10 cellular contexts compared by ENCODE assay signal in the genomic region with DNA sequence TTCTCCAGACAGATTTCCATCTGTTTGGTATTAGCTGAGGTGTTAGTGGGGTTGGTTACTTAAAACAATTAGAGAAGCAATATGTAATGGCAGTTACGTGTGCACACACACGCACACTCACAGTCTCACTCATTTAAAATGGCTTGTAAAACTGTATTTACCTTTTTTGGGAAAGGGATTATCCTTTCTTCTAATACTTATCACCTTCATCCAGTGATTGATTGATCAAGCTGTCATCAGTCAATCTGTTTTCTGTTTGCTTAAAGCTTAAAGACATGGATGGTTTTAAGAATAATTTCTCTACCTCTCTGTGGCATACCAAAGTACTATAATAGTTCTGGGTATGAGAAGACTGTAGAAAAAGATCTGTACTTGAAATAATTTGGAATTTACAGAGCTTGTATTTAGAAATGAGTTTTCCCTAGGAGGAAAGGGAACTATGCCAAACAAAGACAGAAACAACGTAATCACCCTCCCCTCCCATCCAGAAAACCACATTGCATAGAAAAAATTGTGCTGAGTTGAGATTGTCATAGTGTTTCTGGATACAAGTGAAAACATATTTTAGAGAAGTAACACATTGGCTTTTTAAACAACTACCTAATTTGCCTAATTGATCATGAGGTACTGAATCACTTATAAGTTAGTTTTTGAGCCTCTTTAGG. TPM values are rescaled to one million over a fixed set of nuclear protein-coding genes. Genes with fewer than 3 reads are reported as not detected.
DNase-seq lines count a peak whose midpoint lies in the region; ATAC-seq and TF ChIP-seq lines count a peak whose summit lies in the region.
"Had no signal": no experiment of that assay in that cellular context is flagged by ENCODE, and none has a peak within 500 bp of the region (broad histone marks: within the 10 kb centered on the region; RNA-seq: fewer than 3 reads in every experiment).

No MANE protein-coding gene starts in this region.

- no peaks in the 10 kb centered on the region for H3K4me1 ChIP-seq in CD4-positive, alpha-beta memory T cell (ENCODE audit: insufficient read depth, low read length)
- H3K4me1 ChIP-seq in naive thymus-derived CD4-positive, alpha-beta T cell (ENCODE audit: control insufficient read depth in 2 of 2, insufficient read depth in 2 of 2, low read length in 2 of 2), result peaks cover 0 to 6% of the 10 kb centered on the region in 2 donors
- peaks cover 4% of the 10 kb centered on the region; the same call in 1 of the 2 replicates for H3K4me1 ChIP-seq in H9 (ENCODE audit: insufficient read depth, low read length)

- WGBS in H9 (ENCODE audit: extremely low coverage, insufficient read length, low lambda C conversion rate), result no CpG with 5 or more reads among the region's 3 CpGs

- H3K56ac ChIP-seq in H9 (ENCODE audit: insufficient read length, low read depth, low read length), result no peak overlapping the region

- no peak overlapping the region for H2AK5ac ChIP-seq in H9 (ENCODE audit: insufficient read length, low read length)

- H3K4me2 ChIP-seq in H9 (ENCODE audit: insufficient read depth, insufficient read length, low read length), result no peak overlapping the region

- H4K91ac ChIP-seq in H9 (ENCODE audit: insufficient read length, low read depth, low read length), result no peak overlapping the region

- POLR2A ChIA-PET in CD4-positive, alpha-beta memory T cell (lab: Charles Lee; ENCODE audit: partially characterized antibody), result interaction anchor here (0.7 kb wide), 1 partner anchor 42 kb away, joined by 3 read pairs; no protein-coding TSS in a partner anchor
- POLR2A ChIA-PET in naive thymus-derived CD4-positive, alpha-beta T cell (lab: Charles Lee), result no interaction called here
- POLR2A ChIA-PET in activated CD4-positive, alpha-beta memory T cell treated with anti-CD3 and anti-CD28 coated beads for 36 hours (lab: Charles Lee), result no interaction called here

- H3K4me3 ChIP-seq in CD4-positive, alpha-beta memory T cell (ENCODE audit: low read length in 2 of 2), result no peak overlapping the region
- H3K4me3 ChIP-seq in naive thymus-derived CD4-positive, alpha-beta T cell (ENCODE audit: low read length), result no peak overlapping the region

- H2BK12ac ChIP-seq in H9 (ENCODE audit: insufficient read length, low read depth, low read length), result no peak overlapping the region

- H3K36me3 Mint-ChIP-seq in CD4-positive, alpha-beta memory T cell, result peaks cover 1 to 17% of the 10 kb centered on the region in 2 donors
- no peaks in the 10 kb centered on the region for H3K36me3 Mint-ChIP-seq in brain
- peaks cover 5 to 34% (median 20%) of the 10 kb centered on the region in 5 donors for H3K36me3 Mint-ChIP-seq in naive thymus-derived CD4-positive, alpha-beta T cell
- peaks cover 3 to 4% (median 4%) of the 10 kb centered on the region in 3 experiments; a peak in 6 of 7 replicates for H3K36me3 Mint-ChIP-seq in H9 (ENCODE audit: insufficient read depth in 1 of 3, low read depth in 3 of 3)
- H3K36me3 Mint-ChIP-seq in activated CD4-positive, alpha-beta memory T cell treated with anti-CD3 and anti-CD28 coated beads for 36 hours, result peaks cover 14% of the 10 kb centered on the region

- H3K18ac ChIP-seq in H9 (ENCODE audit: insufficient read length, low read depth, low read length), result no peak overlapping the region

- no peaks in the 10 kb centered on the region for H3K36me3 ChIP-seq in CD4-positive, alpha-beta memory T cell (ENCODE audit: insufficient read depth, low read length)
- peaks cover 0 to 4% (median 0%) of the 10 kb centered on the region in 3 experiments for H3K36me3 ChIP-seq in naive thymus-derived CD4-positive, alpha-beta T cell (ENCODE audit: control insufficient read depth in 2 of 3, insufficient read depth in 3 of 3, low read length in 3 of 3)

- H4K20me1 ChIP-seq in H9 (ENCODE audit: control insufficient read depth, insufficient read depth, insufficient read length), result no peaks in the 10 kb centered on the region

- CTCF ChIA-PET in CD4-positive, alpha-beta memory T cell (lab: Charles Lee; ENCODE audit: partially characterized antibody), result no interaction called here
- CTCF ChIA-PET in naive thymus-derived CD4-positive, alpha-beta T cell (lab: Charles Lee), result no interaction called here
- CTCF ChIA-PET in activated CD4-positive, alpha-beta memory T cell treated with anti-CD3 and anti-CD28 coated beads for 36 hours (lab: Charles Lee), result no interaction called here

- no peak overlapping the region for H2BK20ac ChIP-seq in H9 (ENCODE audit: low read depth, low read length, poor library complexity, severe bottlenecking)

- no peak overlapping the region for H3K4me3 Mint-ChIP-seq in CD4-positive, alpha-beta memory T cell
- H3K4me3 Mint-ChIP-seq in brain (peak overlapping the region in 2 of 5 experiments; percentile 65 to 71), H9 (no peak overlapping the region)
- H3K4me3 Mint-ChIP-seq in naive thymus-derived CD4-positive, alpha-beta T cell, result no peak overlapping the region
- no peak overlapping the region for H3K4me3 Mint-ChIP-seq in activated CD4-positive, alpha-beta memory T cell treated with anti-CD3 and anti-CD28 coated beads for 36 hours
- H3K4me3 Mint-ChIP-seq: T-helper 1 cell treated with Interleukin-12 subunit alpha and Interleukin-12 subunit beta and Interleukin-4 antibody, amounts not matched to agents 30 μg/mL and 1 μg/mL, for 36 hours had no signal

- peaks cover 4% of the 10 kb centered on the region for H3K79me1 ChIP-seq in H9 (ENCODE audit: insufficient read depth, low read depth, low read length, poor library complexity, severe bottlenecking)

- DNase-seq in CD4-positive, alpha-beta memory T cell, result no peak
- DNase-seq in naive thymus-derived CD4-positive, alpha-beta T cell, result no peak
- no peak for DNase-seq in H9
- no peak for DNase-seq in activated CD4-positive, alpha-beta memory T cell treated with anti-CD3 and anti-CD28 coated beads for 36 hours
- DNase-seq in NCI-H2171 treated with DMSO at 0.1 percent for 48 hours (lab: John Stamatoyannopoulos, UW), result no peak
- DNase-seq: effector memory CD4-positive, alpha-beta T cell had no signal

- intact Hi-C loops in CD4-positive, alpha-beta memory T cell (cut with micrococcal nuclease), result no loop called here
- intact Hi-C loops in naive thymus-derived CD4-positive, alpha-beta T cell (cut with micrococcal nuclease), result no loop called here
- intact Hi-C loops in activated CD4-positive, alpha-beta memory T cell treated with anti-CD3 and anti-CD28 coated beads for 36 hours (cut with micrococcal nuclease), result no loop called here

- no peak overlapping the region for H2BK5ac ChIP-seq in H9 (ENCODE audit: insufficient read length, low read length)

- ATAC-seq in HG03354 (IDR thresholded peaks at IDR 0.05; ENCODE audit: poor library complexity, severe bottlenecking, unreplicated experiment) (peak; percentile 49), HG03342 (IDR thresholded peaks at IDR 0.05; ENCODE audit: unreplicated experiment) (no peak)
- ATAC-seq in naive thymus-derived CD4-positive, alpha-beta T cell, result peak; percentile 71

- no peak overlapping the region for H3K23ac ChIP-seq in H9 (ENCODE audit: insufficient read length, low read depth, low read length)

- no peak overlapping the region for H2BK120ac ChIP-seq in H9 (ENCODE audit: low read depth, low read length, poor library complexity, severe bottlenecking)

- no peak overlapping the region for H2AFZ ChIP-seq in H9 (ENCODE audit: low read length)

- peaks cover 26 to 55% (median 35%) of the 10 kb centered on the region in 4 donors for H3K4me1 Mint-ChIP-seq in CD4-positive, alpha-beta memory T cell
- H3K4me1 Mint-ChIP-seq in brain (peaks cover 32% of the 10 kb centered on the region), H9 (peaks cover 11 to 19% of the 10 kb centered on the region in 2 experiments)
- peaks cover 12 to 62% (median 43%) of the 10 kb centered on the region in 7 donors for H3K4me1 Mint-ChIP-seq in naive thymus-derived CD4-positive, alpha-beta T cell
- H3K4me1 Mint-ChIP-seq in activated CD4-positive, alpha-beta memory T cell treated with anti-CD3 and anti-CD28 coated beads for 36 hours (ENCODE audit: low read depth), result peaks cover 58% of the 10 kb centered on the region

- no peak overlapping the region for H3K14ac ChIP-seq in H9 (ENCODE audit: insufficient read depth, low read length)

- H4K5ac ChIP-seq in H9 (ENCODE audit: insufficient read length, low read depth, low read length), result no peak overlapping the region

- H3K79me2 ChIP-seq in H9 (ENCODE audit: insufficient read depth, low read length), result peaks cover 14% of the 10 kb centered on the region; the same call in 1 of the 2 replicates

- peak overlapping the region in 5 of 7 donors; percentile 1 to 73 (median 57) for H3K27ac Mint-ChIP-seq in CD4-positive, alpha-beta memory T cell
- H3K27ac Mint-ChIP-seq in brain, result peak overlapping the region; percentile 23 to 90 (median 69)
- peak overlapping the region in 5 of 9 donors; percentile 4 to 51 (median 32) for H3K27ac Mint-ChIP-seq in naive thymus-derived CD4-positive, alpha-beta T cell
- H3K27ac Mint-ChIP-seq in H9, result no peak overlapping the region; a peak in 1 of 7 replicates
- no peak overlapping the region for H3K27ac Mint-ChIP-seq in activated CD4-positive, alpha-beta memory T cell treated with anti-CD3 and anti-CD28 coated beads for 36 hours
- H3K27ac Mint-ChIP-seq: T-helper 1 cell treated with Interleukin-12 subunit alpha and Interleukin-12 subunit beta and Interleukin-4 antibody, amounts not matched to agents 30 μg/mL and 1 μg/mL, for 36 hours had no signal

- H3K4ac ChIP-seq in H9 (ENCODE audit: low read depth, low read length), result no peak overlapping the region

- no peak overlapping the region for H4K8ac ChIP-seq in H9 (replicated peaks; ENCODE audit: insufficient read length, low read depth, low read length)

- H3K27ac ChIP-seq in CD4-positive, alpha-beta memory T cell (ENCODE audit: low read depth, low read length), result no peak overlapping the region
- no peak overlapping the region for H3K27ac ChIP-seq in naive thymus-derived CD4-positive, alpha-beta T cell (ENCODE audit: low read depth, low read length)
- no peak overlapping the region for H3K27ac ChIP-seq in H9 (ENCODE audit: insufficient read length, low read depth, low read length)

- H3K9ac ChIP-seq in H9 (ENCODE audit: extremely low read depth, insufficient read length, low read length), result no peak overlapping the region

- H3K9me3 ChIP-seq in CD4-positive, alpha-beta memory T cell (ENCODE audit: control insufficient read depth in 1 of 2, low read length in 2 of 2), result no peaks in the 10 kb centered on the region
- no peaks in the 10 kb centered on the region for H3K9me3 ChIP-seq in naive thymus-derived CD4-positive, alpha-beta T cell (ENCODE audit: control insufficient read depth in 2 of 3, low read length in 3 of 3)
- H3K9me3 ChIP-seq in H9 (ENCODE audit: control insufficient read depth, low read depth, low read length), result no peaks in the 10 kb centered on the region

- H2BK15ac ChIP-seq in H9 (ENCODE audit: low read depth, low read length), result no peak overlapping the region

- H3K9me3 Mint-ChIP-seq in CD4-positive, alpha-beta memory T cell, result peaks cover 0 to 6% (median 0%) of the 10 kb centered on the region in 8 donors
- H3K9me3 Mint-ChIP-seq in brain (peaks cover 0 to 2% (median 0%) of the 10 kb centered on the region in 5 experiments), H9 (peaks cover 3 to 4% of the 10 kb centered on the region in 2 experiments; a peak in 4 of 5 replicates)
- H3K9me3 Mint-ChIP-seq in naive thymus-derived CD4-positive, alpha-beta T cell, result peaks cover 0 to 14% (median 4%) of the 10 kb centered on the region in 11 donors
- peaks cover 15% of the 10 kb centered on the region for H3K9me3 Mint-ChIP-seq in activated CD4-positive, alpha-beta memory T cell treated with anti-CD3 and anti-CD28 coated beads for 36 hours

- H3K27me3 Mint-ChIP-seq in CD4-positive, alpha-beta memory T cell, result no peaks in the 10 kb centered on the region
- H3K27me3 Mint-ChIP-seq in brain (no peaks in the 10 kb centered on the region), H9 (ENCODE audit: low read depth) (no peaks in the 10 kb centered on the region)
- no peaks in the 10 kb centered on the region for H3K27me3 Mint-ChIP-seq in naive thymus-derived CD4-positive, alpha-beta T cell
- H3K27me3 Mint-ChIP-seq in activated CD4-positive, alpha-beta memory T cell treated with anti-CD3 and anti-CD28 coated beads for 36 hours, result no peaks in the 10 kb centered on the region

- H3K27me3 ChIP-seq in CD4-positive, alpha-beta memory T cell (ENCODE audit: insufficient read depth, low read length), result no peaks in the 10 kb centered on the region
- H3K27me3 ChIP-seq in naive thymus-derived CD4-positive, alpha-beta T cell (ENCODE audit: control insufficient read depth in 2 of 2, insufficient read depth in 2 of 2, low read length in 2 of 2), result no peaks in the 10 kb centered on the region
- H3K27me3 ChIP-seq in H9 (ENCODE audit: insufficient read depth, low read length), result no peaks in the 10 kb centered on the region

- H3K23me2 ChIP-seq in H9 (ENCODE audit: insufficient read length, low read depth, low read length, poor library complexity, severe bottlenecking), result no peaks in the 10 kb centered on the region

- TF ChIP-seq CTCF in brain (conservative IDR thresholded peaks at IDR 0.05) (no peak), H9 (conservative IDR thresholded peaks at IDR 0.05) (no peak)

- no peak overlapping the region for H3T11ph ChIP-seq in H9 (ENCODE audit: low read length)

RNA-seq across cellular contexts. Expression of a gene that starts 42.8 kb away (rescaled TPM):
- 10 to 100 TPM; 39.9 to 41.0 TPM for total RNA-seq in CD4-positive, alpha-beta memory T cell
- 10 to 100 TPM in 1 of 2 donors, 1 to 10 TPM in 1; 4.9 to 23.6 TPM for polyA plus RNA-seq in CD4-positive, alpha-beta memory T cell
- 45.4 TPM for polyA plus RNA-seq in brain (ENCODE audit: insufficient read depth, low read depth, low replicate concordance)
- total RNA-seq in naive thymus-derived CD4-positive, alpha-beta T cell, result 10 to 100 TPM; 35.2 to 76.4 (median 46.1) TPM
- polyA plus RNA-seq in naive thymus-derived CD4-positive, alpha-beta T cell, result 10 to 100 TPM; 16.9 to 27.1 TPM
- total RNA-seq in H9 (2021), result 70.3 and 73.7 TPM in 2 replicates
- total RNA-seq in activated CD4-positive, alpha-beta memory T cell treated with anti-CD3 and anti-CD28 coated beads for 36 hours, result 10 to 100 TPM; 64.4 to 64.6 TPM

Comparison
In these comparisons a context has a peak if more than half of its experiments do, and no peak if none do; other contexts are left out.
1. H3K27ac Mint-ChIP-seq: peak in CD4-positive, alpha-beta memory T cell (5 of 7), brain (5 of 5) and naive thymus-derived CD4-positive, alpha-beta T cell (5 of 9); none in H9 (0 of 3) and activated CD4-positive, alpha-beta memory T cell treated with anti-CD3 and anti-CD28 coated beads for 36 hours (single experiment).